Comparison of ENCODE assay signal across 13 cellular contexts in genomic region chr10:100019824-100020160, GRCh38. TPM values are rescaled to one million over a fixed set of nuclear protein-coding genes. Genes with fewer than 3 reads are reported as not detected.
DNase-seq lines count a peak whose midpoint lies in the region; ATAC-seq, FAIRE-seq and TF ChIP-seq lines count a peak whose summit lies in the region.
"Had no signal": no experiment of that assay in that cellular context is flagged by ENCODE, and none has a peak within 500 bp of the region (broad histone marks: within the 10 kb centered on the region; RNA-seq: fewer than 3 reads in every experiment).

No MANE protein-coding gene starts in this region.

- peak; percentile 17 to 39; a peak in 3 of 4 replicates for TF ChIP-seq RAD21 in H1 (IDR thresholded peaks at IDR 0.05 in 1 of 2, conservative IDR thresholded peaks at IDR 0.05 in 1 of 2; ENCODE audit: low read depth in 2 of 2, low read length in 2 of 2)

- POLR2A ChIA-PET in H1 (lab: Charles Lee; ENCODE audit: partially characterized antibody): no interaction called here

- H2BK120ac ChIP-seq in H1 (replicated peaks; ENCODE audit: low read depth, low read length): no peak overlapping the region

- no peak overlapping the region for H3K23ac ChIP-seq in H1 (ENCODE audit: insufficient read length)

- no peaks in the 10 kb centered on the region for H3K79me1 ChIP-seq in H1 (ENCODE audit: low read depth, low read length)

- no peak overlapping the region for H2AK5ac ChIP-seq in H1 (ENCODE audit: low read depth, low read length)

- H4K5ac ChIP-seq in H1 (ENCODE audit: insufficient read length, low read depth, low read length): no peak overlapping the region

- H3K27me3 ChIP-seq in H1 (replicated peaks in 1 of 4; ENCODE audit: control insufficient read depth in 3 of 4, extremely low read depth in 1 of 4, insufficient read depth in 3 of 4, low read length in 3 of 4): no peaks in the 10 kb centered on the region
- peaks cover 0 to 2% (median 0%) of the 10 kb centered on the region in 3 donors for H3K27me3 ChIP-seq in psoas muscle (ENCODE audit: insufficient read depth in 3 of 3, low read length in 2 of 3)
- H3K27me3 ChIP-seq: SJSA1 had no signal

- H2BK15ac ChIP-seq in H1 (ENCODE audit: low read length): no peak overlapping the region

- no peaks in the 10 kb centered on the region for H3K9me3 ChIP-seq in H1 (ENCODE audit: insufficient read depth in 2 of 2, low read depth in 1 of 2, low read length in 1 of 2)
- H3K9me3 ChIP-seq in psoas muscle: no peaks in the 10 kb centered on the region
- H3K9me3 ChIP-seq: SJSA1 had no signal

- H3K56ac ChIP-seq in H1 (replicated peaks; ENCODE audit: insufficient read length, low read depth, low read length): no peak overlapping the region

- no peaks in the 10 kb centered on the region for H3K36me3 ChIP-seq in H1 (ENCODE audit: control insufficient read depth in 2 of 4, insufficient read depth in 4 of 4, low read length in 3 of 4)
- no peaks in the 10 kb centered on the region for H3K36me3 ChIP-seq in psoas muscle (ENCODE audit: insufficient read depth in 1 of 2, low read depth in 1 of 2)
- H3K36me3 ChIP-seq: SJSA1 had no signal

- H3K27ac ChIP-seq in H1 (ENCODE audit: low read depth, low read length) (no peak overlapping the region), psoas muscle (no peak overlapping the region)
- H3K27ac ChIP-seq: SJSA1 had no signal

- H2BK20ac ChIP-seq in H1 (ENCODE audit: low read length): no peak overlapping the region

- peak overlapping the region; percentile 71 for H3K18ac ChIP-seq in H1 (ENCODE audit: extremely low read depth, low read length)

- no peaks in the 10 kb centered on the region for H3K23me2 ChIP-seq in H1 (ENCODE audit: low read depth, low read length)

- H2BK5ac ChIP-seq in H1 (ENCODE audit: low read depth, low read length): no peak overlapping the region

- no peaks in the 10 kb centered on the region for H3K79me2 ChIP-seq in H1 (ENCODE audit: control insufficient read depth in 1 of 2, insufficient read depth in 2 of 2, low read length in 2 of 2)

- no peak overlapping the region for H3K14ac ChIP-seq in H1 (ENCODE audit: insufficient read length)

- peak overlapping the region; percentile 54; the same call in 1 of the 2 replicates for H4K8ac ChIP-seq in H1 (ENCODE audit: extremely low read depth, insufficient read depth, low read length)

- no peaks in the 10 kb centered on the region for H4K20me1 ChIP-seq in H1 (replicated peaks in 1 of 2; ENCODE audit: control insufficient read depth in 1 of 2, insufficient read depth in 2 of 2, low read length in 2 of 2)

- H3K4me3 ChIP-seq in H1 (ENCODE audit: extremely low read depth in 1 of 4, insufficient read depth in 2 of 4, low read depth in 3 of 4, low read length in 4 of 4) (no peak overlapping the region), retinal pigment epithelial cell (ENCODE audit: low read length) (no peak overlapping the region), psoas muscle (no peak overlapping the region)
- H3K4me3 ChIP-seq: SJSA1 had no signal

- no peak for FAIRE-seq in H1 (lab: Jason Lieb, UNC)

- H3K4me2 ChIP-seq in H1 (ENCODE audit: insufficient read depth in 1 of 2, low read depth in 2 of 2, low read length in 2 of 2): no peak overlapping the region

- H2AFZ ChIP-seq in H1 (ENCODE audit: low read length): no peak overlapping the region

- H3K4me1 ChIP-seq in H1 (replicated peaks in 1 of 4; ENCODE audit: control insufficient read depth in 3 of 4, insufficient read depth in 4 of 4, low read length in 3 of 4): peaks cover 0 to 7% (median 1%) of the 10 kb centered on the region in 4 experiments; a peak in 5 of 7 replicates
- H3K4me1 ChIP-seq in psoas muscle: no peaks in the 10 kb centered on the region

- no peak overlapping the region for H4K91ac ChIP-seq in H1 (replicated peaks; ENCODE audit: insufficient read length, low read length)

- peak in 2 of 3 experiments; percentile 46 to 62 for DNase-seq in NCI-H1417 (lab: John Stamatoyannopoulos, UW)
- DNase-seq in NCI-H1417 treated with DMSO at 0.1 percent for 48 hours (lab: John Stamatoyannopoulos, UW): no peak
- peak; percentile 58 for DNase-seq in NAMALWA (ENCODE audit: low spot score)
- DNase-seq in H1 (ENCODE audit: low read depth in 1 of 2, low spot score in 2 of 2): no peak
- no peak for DNase-seq in retinal pigment epithelial cell (ENCODE audit: low read depth)
- no peak for DNase-seq in retina
- DNase-seq in psoas muscle: no peak
- DNase-seq: activated CD4-positive, alpha-beta T cell treated with anti-CD3 and anti-CD28 coated beads, Interleukin-2, amount 50 U/mL, for 48 hours; activated naive CD4-positive, alpha-beta T cell treated with Interleukin-2 at 50 U/mL for 16 hours; hypothalamus; NCI-H2029 had no signal

- peak; percentile 18 to 64 (median 41) for TF ChIP-seq CTCF in H1 (IDR thresholded peaks at IDR 0.05; ENCODE audit: control extremely low read depth in 1 of 3, insufficient read depth in 1 of 3, low read depth in 1 of 3, low read length in 3 of 3)
- TF ChIP-seq CTCF in retinal pigment epithelial cell (conservative IDR thresholded peaks at IDR 0.05; ENCODE audit: low read depth, low read length): peak; percentile 17
- no peak for TF ChIP-seq CTCF in psoas muscle (IDR thresholded peaks at IDR 0.05)

- no peak overlapping the region for H3K4ac ChIP-seq in H1 (replicated peaks; ENCODE audit: insufficient read length, low read depth, low read length)

- CTCF ChIA-PET in H1 (lab: Charles Lee; ENCODE audit: partially characterized antibody): interaction anchor here (0.9 to 2.2 kb wide), 4 partner anchors 17 to 123 kb away, joined by 3 to 16 read pairs (median 4); no protein-coding TSS in a partner anchor

- 66% methylated on average over 3 of the region's 3 CpGs; no CpG with 5 or more reads in 1 of the 2 experiments for WGBS in H1 (ENCODE audit: extremely low coverage in 1 of 2, insufficient coverage in 1 of 2, insufficient read length in 1 of 2, insufficient replicate concordance in 2 of 2, low coverage in 1 of 2, low lambda C conversion rate in 2 of 2, missing lambda C conversion rate in 1 of 2), 2 experiments
- WGBS in psoas muscle, 3 donors: 50 to 60% (median 58%) methylated on average over 3 of the region's 3 CpGs

- ATAC-seq in psoas muscle (no peak), GM19351 (IDR thresholded peaks at IDR 0.05; ENCODE audit: unreplicated experiment) (no peak)

- TF ChIP-seq EP300 in H1 (IDR thresholded peaks at IDR 0.05; ENCODE audit: borderline replicate concordance in 1 of 2, low read depth in 2 of 2, low read length in 2 of 2): no peak

- H2BK12ac ChIP-seq in H1 (ENCODE audit: low read depth, low read length): no peak overlapping the region

- no peak for TF ChIP-seq POLR2A in H1 (IDR thresholded peaks at IDR 0.05; ENCODE audit: control extremely low read depth in 1 of 2, low read depth in 2 of 2, low read length in 2 of 2)

- intact Hi-C loops in psoas muscle (cut with DNase I): loop anchor here in 1 of 2 donors (10.0 kb wide), 1 partner anchor 175 kb away; no protein-coding TSS in a partner anchor

- H3K9ac ChIP-seq in H1 (replicated peaks in 1 of 4; ENCODE audit: extremely low read depth in 1 of 4, low read depth in 3 of 4, low read length in 3 of 4): no peak overlapping the region

TF ChIP-seq in H1, 55 proteins besides CTCF, POLR2A, EP300 and RAD21:
- TF ChIP-seq TBP (IDR thresholded peaks at IDR 0.05; ENCODE audit: low read depth, low read length) (no peak), RBBP5 (IDR thresholded peaks at IDR 0.05; ENCODE audit: borderline replicate concordance, low read depth, low read length) (no peak), GABPA (IDR thresholded peaks at IDR 0.05; ENCODE audit: borderline replicate concordance, insufficient read depth, low read length) (no peak)

RNA-seq across cellular contexts. Expression of gene DNMBP, which starts 10.0 kb away (rescaled TPM):
- 26.4 and 26.7 TPM in 2 replicates for total RNA-seq in H1 (2021; fragmentation: NEBNext Ultra II Directional; extraction: Animal tissue kit (Norgen Biotek cat#: 25700))
- polyA plus RNA-seq in H1 (2011; rRNA removed) (19.1 and 20.9 TPM in 2 replicates), psoas muscle (10 to 100 TPM in 1 of 3 donors, 1 to 10 TPM in 2; 6.2 to 11.0 (median 8.3) TPM)
- 21.0 TPM for polyA plus RNA-seq in H1 (2011; cell fraction: cytosol; rRNA removed)
- polyA plus RNA-seq in H1 (2011; cell fraction: nucleus; rRNA removed): 31.1 TPM
- polyA plus RNA-seq in H1 (2012, experiment 1 of 2): 20.4 to 23.5 TPM (median 22.6 TPM) in 4 replicates
- polyA plus RNA-seq in H1 (2012, experiment 2 of 2): 3.9 TPM
- polyA plus RNA-seq in H1 (2013, experiment 1 of 2): 17.8 TPM
- polyA plus RNA-seq in H1 (2013, experiment 2 of 2): 16.4 TPM
- polyA minus RNA-seq in H1 (2011; rRNA and poly(A)+ RNA removed): 21.0 and 24.0 TPM in 2 replicates
- polyA minus RNA-seq in H1 (2011; cell fraction: cytosol; rRNA and poly(A)+ RNA removed): 15.4 TPM
- 25.4 TPM for polyA minus RNA-seq in H1 (2011; cell fraction: nucleus; rRNA and poly(A)+ RNA removed)
- total RNA-seq in psoas muscle: 10 to 100 TPM; 10.7 to 16.9 (median 12.4) TPM

Comparison
In these comparisons a context has a peak if more than half of its experiments do, and no peak if none do; other contexts are left out.
1. DNase-seq: peak in NCI-H1417 (2 of 3) and NAMALWA (single experiment); none in NCI-H1417 treated with DMSO at 0.1 percent for 48 hours (single experiment), H1 (0 of 2), retinal pigment epithelial cell (single experiment), retina (single experiment) and psoas muscle (0 of 2).